Comparison of ENCODE assay signal across 14 cellular contexts in the genomic region with DNA sequence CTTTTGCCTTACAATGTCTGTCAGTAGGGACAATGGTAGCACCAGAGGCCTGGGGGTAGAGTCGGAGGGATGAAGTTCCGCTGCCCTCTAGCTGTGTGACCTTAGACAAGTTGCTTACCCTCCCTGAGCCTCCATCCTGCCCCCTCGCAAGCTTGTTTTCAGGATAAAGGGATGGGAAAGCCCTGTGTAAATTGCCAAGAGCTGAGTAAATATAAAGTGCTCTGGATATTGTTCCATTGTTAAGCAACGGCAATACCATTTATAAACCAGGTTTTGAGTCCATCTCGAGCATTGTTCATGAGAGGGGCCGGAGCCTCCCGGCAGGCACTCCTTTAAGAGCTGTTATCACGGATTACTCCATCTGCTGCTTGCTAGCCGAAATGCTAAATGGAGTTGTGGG.
DNase-seq lines count a peak whose midpoint lies in the region; ATAC-seq and TF ChIP-seq lines count a peak whose summit lies in the region.
"Had no signal": no experiment of that assay in that cellular context is flagged by ENCODE, and none has a peak within 500 bp of the region (broad histone marks: within the 10 kb centered on the region; RNA-seq: fewer than 3 reads in every experiment).

No MANE protein-coding gene starts in this region.

- H3K27ac ChIP-seq in VCaP, result peak overlapping the region; percentile 86
- peak overlapping the region; percentile 8 for H3K27ac ChIP-seq in lower lobe of right lung
- peak overlapping the region; percentile 94 to 97 for H3K27ac ChIP-seq in thoracic aorta

- POLR2A ChIA-PET in activated CD4-positive, alpha-beta memory T cell treated with anti-CD3 and anti-CD28 coated beads for 36 hours (lab: Charles Lee), result no interaction called here
- POLR2A ChIA-PET in activated CD4-positive, alpha-beta memory T cell treated with anti-CD3 and anti-CD28 coated beads, Interleukin-2, amount 10 ng/mL, durations not matched to agents 7 days and 5 days (lab: Charles Lee), result no interaction called here

- ATAC-seq in lower lobe of right lung (no peak), thoracic aorta (ENCODE audit: insufficient number of reproducible peaks, low FRiP score, low read depth) (no peak), HG02852 (IDR thresholded peaks at IDR 0.05; ENCODE audit: unreplicated experiment) (no peak)
- ATAC-seq: SK-N-SH treated with all-trans-retinoic acid at 6 μM for 48 hours had no signal

- H3K9me3 ChIP-seq in lower lobe of right lung (no peaks in the 10 kb centered on the region), thoracic aorta (no peaks in the 10 kb centered on the region)

- peaks cover 27% of the 10 kb centered on the region for H3K4me1 Mint-ChIP-seq in activated CD4-positive, alpha-beta memory T cell treated with anti-CD3 and anti-CD28 coated beads for 36 hours (ENCODE audit: low read depth)
- peaks cover 31% of the 10 kb centered on the region for H3K4me1 Mint-ChIP-seq in activated CD4-positive, alpha-beta memory T cell treated with anti-CD3 and anti-CD28 coated beads, Interleukin-2, amount 10 ng/mL, durations not matched to agents 7 days and 5 days

- H3K9me3 Mint-ChIP-seq in activated CD4-positive, alpha-beta memory T cell treated with anti-CD3 and anti-CD28 coated beads for 36 hours, result no peaks in the 10 kb centered on the region
- no peaks in the 10 kb centered on the region for H3K9me3 Mint-ChIP-seq in activated CD4-positive, alpha-beta memory T cell treated with anti-CD3 and anti-CD28 coated beads, Interleukin-2, amount 10 ng/mL, durations not matched to agents 7 days and 5 days
- H3K9me3 Mint-ChIP-seq: activated T-cell treated with anti-CD3 and anti-CD28 coated beads, Interleukin-2, amount 50 U/mL, for 72 hours had no signal

- H3K27me3 ChIP-seq in lower lobe of right lung (ENCODE audit: low read depth), result no peaks in the 10 kb centered on the region
- H3K27me3 ChIP-seq in thoracic aorta (replicated peaks; ENCODE audit: insufficient read depth), result no peaks in the 10 kb centered on the region

- H3K4me3 Mint-ChIP-seq in activated CD4-positive, alpha-beta memory T cell treated with anti-CD3 and anti-CD28 coated beads for 36 hours, result no peak overlapping the region
- no peak overlapping the region for H3K4me3 Mint-ChIP-seq in activated CD4-positive, alpha-beta memory T cell treated with anti-CD3 and anti-CD28 coated beads, Interleukin-2, amount 10 ng/mL, durations not matched to agents 7 days and 5 days

- CTCF ChIA-PET in activated CD4-positive, alpha-beta memory T cell treated with anti-CD3 and anti-CD28 coated beads for 36 hours (lab: Charles Lee), result no interaction called here
- CTCF ChIA-PET in activated CD4-positive, alpha-beta memory T cell treated with anti-CD3 and anti-CD28 coated beads, Interleukin-2, amount 10 ng/mL, durations not matched to agents 7 days and 5 days (lab: Charles Lee), result interaction anchor here (1.4 kb wide), 1 partner anchor 14 kb away, joined by 3 read pairs; no protein-coding TSS in a partner anchor

- peaks cover 11% of the 10 kb centered on the region for H3K36me3 ChIP-seq in lower lobe of right lung
- peaks cover 11% of the 10 kb centered on the region for H3K36me3 ChIP-seq in thoracic aorta

- DNase-seq in activated CD4-positive, alpha-beta memory T cell treated with anti-CD3 and anti-CD28 coated beads for 36 hours, result peak; percentile 16
- no peak for DNase-seq in activated CD4-positive, alpha-beta memory T cell treated with anti-CD3 and anti-CD28 coated beads, Interleukin-2, amount 10 ng/mL, durations not matched to agents 7 days and 5 days
- DNase-seq in lower lobe of right lung (no peak), thoracic aorta (ENCODE audit: low spot score) (no peak)
- DNase-seq in activated CD4-positive, alpha-beta T cell treated with anti-CD3 and anti-CD28 coated beads, Interleukin-2, amount 50 U/mL, for 48 hours, result no peak
- no peak for DNase-seq in stimulated activated CD4-positive, alpha-beta T cell treated with anti-CD3 and anti-CD28 coated beads, Interleukin-4, amount 100 ng/mL, for 4 hours
- DNase-seq: ACHN; activated T-cell treated with anti-CD3 and anti-CD28 coated beads, Interleukin-2, amount 50 U/mL, for 72 hours; H7; NCI-H146; trophoblast cell had no signal

- no peaks in the 10 kb centered on the region for H3K27me3 Mint-ChIP-seq in activated CD4-positive, alpha-beta memory T cell treated with anti-CD3 and anti-CD28 coated beads for 36 hours
- H3K27me3 Mint-ChIP-seq in activated CD4-positive, alpha-beta memory T cell treated with anti-CD3 and anti-CD28 coated beads, Interleukin-2, amount 10 ng/mL, durations not matched to agents 7 days and 5 days, result peaks cover 4% of the 10 kb centered on the region

- H3K36me3 Mint-ChIP-seq in activated CD4-positive, alpha-beta memory T cell treated with anti-CD3 and anti-CD28 coated beads for 36 hours, result no peaks in the 10 kb centered on the region
- no peaks in the 10 kb centered on the region for H3K36me3 Mint-ChIP-seq in activated CD4-positive, alpha-beta memory T cell treated with anti-CD3 and anti-CD28 coated beads, Interleukin-2, amount 10 ng/mL, durations not matched to agents 7 days and 5 days (ENCODE audit: low read depth)

- intact Hi-C loops in activated CD4-positive, alpha-beta memory T cell treated with anti-CD3 and anti-CD28 coated beads for 36 hours (cut with micrococcal nuclease), result loop anchor here (5.0 kb wide), 1 partner anchor 35 kb away; no protein-coding TSS in a partner anchor
- intact Hi-C loops in lower lobe of right lung (cut with DNase I), result no loop called here

- H3K4me3 ChIP-seq in lower lobe of right lung (no peak overlapping the region), thoracic aorta (peak overlapping the region; percentile 55)

- H3K4me1 ChIP-seq in lower lobe of right lung (peaks cover 100% of the 10 kb centered on the region), thoracic aorta (ENCODE audit: control insufficient read depth in 1 of 2, low read depth in 2 of 2) (peaks cover 95 to 100% of the 10 kb centered on the region in 2 donors)

- no peak overlapping the region for H3K27ac Mint-ChIP-seq in activated CD4-positive, alpha-beta memory T cell treated with anti-CD3 and anti-CD28 coated beads for 36 hours
- no peak overlapping the region for H3K27ac Mint-ChIP-seq in activated CD4-positive, alpha-beta memory T cell treated with anti-CD3 and anti-CD28 coated beads, Interleukin-2, amount 10 ng/mL, durations not matched to agents 7 days and 5 days
- H3K27ac Mint-ChIP-seq: activated T-cell treated with anti-CD3 and anti-CD28 coated beads, Interleukin-2, amount 50 U/mL, for 72 hours had no signal

- TF ChIP-seq CTCF in VCaP (conservative IDR thresholded peaks at IDR 0.05), result peak; percentile 15; the same call in 1 of the 2 replicates
- no peak for TF ChIP-seq CTCF in lower lobe of right lung (IDR thresholded peaks at IDR 0.05)
- TF ChIP-seq CTCF in thoracic aorta (IDR thresholded peaks at IDR 0.05), result no peak

Comparison
In these comparisons a context has a peak if more than half of its experiments do, and no peak if none do; other contexts are left out.
1. H3K27ac ChIP-seq: peak in every context shown above with its lines; median percentile 96 in thoracic aorta; 86 in VCaP; 8 in lower lobe of right lung.